15 cellular contexts compared by ENCODE assay signal in the genomic region with DNA sequence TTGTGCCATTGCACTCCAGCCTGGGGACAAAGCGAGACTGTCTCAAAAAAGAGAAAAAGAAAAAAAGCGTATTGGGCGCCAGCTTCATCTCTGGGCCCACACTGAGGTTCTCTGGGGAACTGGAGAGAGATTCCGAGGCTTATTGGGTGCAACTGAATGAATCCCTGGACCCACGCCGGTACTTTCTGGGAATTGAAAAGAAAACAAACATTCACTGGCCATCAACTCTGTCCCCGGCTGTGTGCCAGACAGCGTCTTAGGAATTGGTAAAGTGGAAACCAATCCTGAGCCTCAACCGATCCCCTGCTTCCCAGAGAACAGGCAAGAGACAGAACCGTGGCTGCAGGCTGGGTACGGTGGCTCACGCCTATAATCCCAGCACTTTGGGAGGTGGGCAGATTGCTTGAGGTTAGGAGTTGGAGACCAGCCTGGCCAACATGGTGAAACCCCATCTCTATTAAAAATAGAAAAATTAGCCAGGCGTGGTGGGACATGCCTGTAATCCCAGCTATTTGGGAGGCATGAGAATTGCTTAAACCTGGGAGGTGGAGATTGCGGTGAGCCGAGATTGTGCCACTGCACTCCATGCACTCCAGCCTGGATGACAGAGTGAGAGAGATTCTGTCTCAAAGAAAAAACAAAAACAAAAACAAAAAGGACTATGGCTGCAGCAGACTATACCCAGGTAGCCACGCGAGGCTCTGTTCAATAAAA. TPM values are rescaled to one million over a fixed set of nuclear protein-coding genes. Genes with fewer than 3 reads are reported as not detected.
A peak's percentile ranks its signal among the peaks of the same experiment; 100 is the strongest.
DNase-seq lines count a peak whose midpoint lies in the region; ATAC-seq and TF ChIP-seq lines count a peak whose summit lies in the region.
"Had no signal": no experiment of that assay in that cellular context is flagged by ENCODE, and none has a peak within 500 bp of the region (broad histone marks: within the 10 kb centered on the region; RNA-seq: fewer than 3 reads in every experiment).

No MANE protein-coding gene starts in this region.

- no peak overlapping the region for H4K5ac ChIP-seq in mesendoderm (ENCODE audit: low read length)

- H3K36me3 ChIP-seq in mesendoderm (ENCODE audit: control insufficient read depth, insufficient read depth, low read length) (no peaks in the 10 kb centered on the region), tibial artery (peaks cover 4 to 32% (median 13%) of the 10 kb centered on the region in 3 donors)

- no peak overlapping the region for H3K9ac ChIP-seq in mesendoderm (ENCODE audit: low read length)
- H3K9ac ChIP-seq: parathyroid adenoma had no signal

- H3K79me2 ChIP-seq in mesendoderm (ENCODE audit: control insufficient read depth, insufficient read depth, low read length) = no peaks in the 10 kb centered on the region
- H3K79me2 ChIP-seq: parathyroid adenoma had no signal

- no peak overlapping the region for H3K4ac ChIP-seq in mesendoderm (ENCODE audit: low read depth, low read length)

- no peak overlapping the region for H3K4me2 ChIP-seq in mesendoderm (ENCODE audit: low read length)

- no CpG with 5 or more reads among the region's 17 CpGs for WGBS in mesendoderm (ENCODE audit: extremely low coverage, insufficient coverage, low lambda C conversion rate)

- DNase-seq in T-helper 17 cell = no peak
- peak; percentile 89 for DNase-seq in fibroblast of gingiva (ENCODE audit: low read depth)
- DNase-seq in mesendoderm = no peak
- peak; percentile 86 to 92 for DNase-seq in tibial artery
- DNase-seq: activated naive CD8-positive, alpha-beta T cell treated with anti-CD3 and anti-CD28 coated beads, Interleukin-2, amount 50 U/mL, for 24 hours; activated T-cell treated with anti-CD3 and anti-CD28 coated beads for 4 hours; Karpas-422; lower lobe of right lung; NCI-H1930; stimulated activated CD4-positive, alpha-beta T cell treated with anti-CD3 and anti-CD28 coated beads, Interleukin-4, amount 100 ng/mL, for 1 hour; stimulated activated naive CD4-positive, alpha-beta T cell had no signal

- H2AK5ac ChIP-seq in mesendoderm (ENCODE audit: low read length) = no peak overlapping the region

- H3K27me3 Mint-ChIP-seq in T-helper 17 cell = no peaks in the 10 kb centered on the region
- H3K27me3 Mint-ChIP-seq: activated naive CD8-positive, alpha-beta T cell treated with anti-CD3 and anti-CD28 coated beads, Interleukin-2, amount 50 U/mL, for 24 hours had no signal

- H3K27ac ChIP-seq in mesendoderm (ENCODE audit: low read depth, low read length) (no peak overlapping the region), tibial artery (peak overlapping the region; percentile 49 to 61)
- H3K27ac ChIP-seq: lower lobe of right lung, parathyroid adenoma had no signal

- TF ChIP-seq CTCF in tibial artery (IDR thresholded peaks at IDR 0.05) = no peak

- peak overlapping the region; percentile 49 for H3K56ac ChIP-seq in mesendoderm (ENCODE audit: low read length)

- H3K4me3 ChIP-seq in mesendoderm (ENCODE audit: low read length) = no peak overlapping the region
- no peak overlapping the region for H3K4me3 ChIP-seq in tibial artery
- H3K4me3 ChIP-seq: lower lobe of right lung had no signal

- peak overlapping the region; percentile 9 for H3K4me3 Mint-ChIP-seq in T-helper 17 cell
- H3K4me3 Mint-ChIP-seq: activated naive CD8-positive, alpha-beta T cell treated with anti-CD3 and anti-CD28 coated beads, Interleukin-2, amount 50 U/mL, for 24 hours had no signal

- no peak overlapping the region for H3K23ac ChIP-seq in mesendoderm (ENCODE audit: low read length)

- H3K27me3 ChIP-seq in mesendoderm (ENCODE audit: insufficient read depth, low read length, poor library complexity) (no peaks in the 10 kb centered on the region), tibial artery (no peaks in the 10 kb centered on the region)

- H3K18ac ChIP-seq in mesendoderm (ENCODE audit: low read length) = no peak overlapping the region

- H3K9me3 ChIP-seq in T-helper 17 cell (ENCODE audit: control insufficient read depth, low read length, poor library complexity, severe bottlenecking) (no peaks in the 10 kb centered on the region), tibial artery (no peaks in the 10 kb centered on the region)
- H3K9me3 ChIP-seq: lower lobe of right lung had no signal

- no peak overlapping the region for H2BK120ac ChIP-seq in mesendoderm (ENCODE audit: low read depth, low read length)

- H3K27ac Mint-ChIP-seq in T-helper 17 cell = no peak overlapping the region
- H3K27ac Mint-ChIP-seq: activated naive CD8-positive, alpha-beta T cell treated with anti-CD3 and anti-CD28 coated beads, Interleukin-2, amount 50 U/mL, for 24 hours had no signal

- no peaks in the 10 kb centered on the region for H3K4me1 ChIP-seq in mesendoderm (ENCODE audit: control insufficient read depth, low read depth, low read length)
- peaks cover 0 to 70% (median 52%) of the 10 kb centered on the region in 4 donors for H3K4me1 ChIP-seq in tibial artery
- H3K4me1 ChIP-seq: parathyroid adenoma had no signal

- intact Hi-C loops in tibial artery (cut with DNase I; ENCODE audit: low total_unique reads) = no loop called here

- peaks cover 4% of the 10 kb centered on the region for H3K36me3 Mint-ChIP-seq in T-helper 17 cell (ENCODE audit: low read depth)

- H3K4me1 Mint-ChIP-seq in T-helper 17 cell = peaks cover 14% of the 10 kb centered on the region

- no peaks in the 10 kb centered on the region for H3K79me1 ChIP-seq in mesendoderm (ENCODE audit: low read length)

- H2BK5ac ChIP-seq in mesendoderm (ENCODE audit: low read length) = no peak overlapping the region

- no peak overlapping the region for H4K8ac ChIP-seq in mesendoderm (ENCODE audit: low read depth, low read length)

- no peak overlapping the region for H2BK15ac ChIP-seq in mesendoderm (replicated peaks; ENCODE audit: low read depth)

- ATAC-seq in T-helper 17 cell (no peak), GM21825 (IDR thresholded peaks at IDR 0.05; ENCODE audit: unreplicated experiment) (no peak), GM21515 (IDR thresholded peaks at IDR 0.05; ENCODE audit: unreplicated experiment) (no peak), HG03025 (IDR thresholded peaks at IDR 0.05; ENCODE audit: low FRiP score, unreplicated experiment) (no peak)
- ATAC-seq: activated naive CD8-positive, alpha-beta T cell treated with anti-CD3 and anti-CD28 coated beads, Interleukin-2, amount 50 U/mL, for 24 hours; lower lobe of right lung had no signal

RNA-seq across cellular contexts. Expression of a gene that starts 8.6 kb away (rescaled TPM):
- total RNA-seq in T-helper 17 cell = 10 to 100 TPM; 15.9 to 17.7 TPM
- polyA plus RNA-seq in mesendoderm (2013, experiment 1 of 2) = 4.2 TPM
- 4.3 TPM for polyA plus RNA-seq in mesendoderm (2013, experiment 2 of 2)

RNA-seq across cellular contexts. Expression of a gene that starts 11.3 kb away (rescaled TPM):
- 10 to 100 TPM; 27.5 to 33.3 TPM for total RNA-seq in T-helper 17 cell
- polyA plus RNA-seq in mesendoderm (2013, experiment 1 of 2) = 25.9 TPM
- 26.0 TPM for polyA plus RNA-seq in mesendoderm (2013, experiment 2 of 2)

RNA-seq across cellular contexts. Expression of a gene that starts 16.7 kb away (rescaled TPM):
- 10 to 100 TPM; 40.3 to 50.3 TPM for total RNA-seq in T-helper 17 cell
- polyA plus RNA-seq in mesendoderm (2013, experiment 1 of 2) = 87.4 TPM
- polyA plus RNA-seq in mesendoderm (2013, experiment 2 of 2) = 85.3 TPM

RNA-seq across cellular contexts. Expression of a gene that starts 20.4 kb away (rescaled TPM):
- total RNA-seq in T-helper 17 cell = 10 to 100 TPM; 47.0 to 47.1 TPM
- 73.8 TPM for polyA plus RNA-seq in mesendoderm (2013, experiment 1 of 2)
- 75.8 TPM for polyA plus RNA-seq in mesendoderm (2013, experiment 2 of 2)

RNA-seq across cellular contexts. Expression of a gene that starts 22.8 kb away (rescaled TPM):
- 1 to 10 TPM; 5.0 to 7.1 TPM for total RNA-seq in T-helper 17 cell
- polyA plus RNA-seq in mesendoderm (2013, experiment 1 of 2) = 4.9 TPM
- 5.1 TPM for polyA plus RNA-seq in mesendoderm (2013, experiment 2 of 2)

Comparison
In these comparisons a context has a peak if more than half of its experiments do, and no peak if none do; other contexts are left out.
1. DNase-seq: peak in fibroblast of gingiva (single experiment) and tibial artery (2 of 2); none in T-helper 17 cell (0 of 3) and mesendoderm (single experiment).